20 cellular contexts compared by ENCODE assay signal in genomic region chr7:2043316-2044039, GRCh38.
DNase-seq lines count a peak whose midpoint lies in the region; ATAC-seq, FAIRE-seq and TF ChIP-seq lines count a peak whose summit lies in the region.
"Had no signal": no experiment of that assay in that cellular context is flagged by ENCODE, and none has a peak within 500 bp of the region (broad histone marks: within the 10 kb centered on the region; RNA-seq: fewer than 3 reads in every experiment).

No MANE protein-coding gene starts in this region.

- FAIRE-seq in D721Med (lab: Jason Lieb, UNC), result peak; percentile 6
- FAIRE-seq in H1 (lab: Jason Lieb, UNC), result no peak
- FAIRE-seq: bronchial epithelial cell, HepG2 had no signal

- no peak overlapping the region for H4K8ac ChIP-seq in H1 (ENCODE audit: extremely low read depth, insufficient read depth, low read length)

- no peaks in the 10 kb centered on the region for H3F3A ChIP-seq in smooth muscle cell (ENCODE audit: low read depth)

- no peak overlapping the region for H3K4me3 ChIP-seq in H1 (ENCODE audit: extremely low read depth in 1 of 4, insufficient read depth in 2 of 4, low read depth in 3 of 4, low read length in 4 of 4)
- no peak overlapping the region for H3K4me3 ChIP-seq in psoas muscle
- H3K4me3 ChIP-seq in smooth muscle cell, result no peak overlapping the region
- H3K4me3 ChIP-seq: dorsolateral prefrontal cortex had no signal

- no peak for ATAC-seq in activated CD4-positive, CD25-positive, alpha-beta regulatory T cell treated with anti-CD3 and anti-CD28 coated beads, Interleukin-2, amount 50 U/mL, for 24 hours
- ATAC-seq in psoas muscle, result no peak
- ATAC-seq: foreskin keratinocyte, HepG2, T-cell had no signal

- H3K27ac ChIP-seq in H1 (ENCODE audit: low read depth, low read length), result no peak overlapping the region
- no peak overlapping the region for H3K27ac ChIP-seq in psoas muscle
- no peak overlapping the region for H3K27ac ChIP-seq in smooth muscle cell (ENCODE audit: low read depth)
- H3K27ac ChIP-seq: dorsolateral prefrontal cortex, epithelial cell of prostate, foreskin keratinocyte had no signal

- H3K56ac ChIP-seq in H1 (replicated peaks; ENCODE audit: insufficient read length, low read depth, low read length), result no peak overlapping the region

- no peak overlapping the region for H2AK5ac ChIP-seq in H1 (ENCODE audit: low read depth, low read length)

- no peak overlapping the region for H3K4me2 ChIP-seq in H1 (ENCODE audit: insufficient read depth in 1 of 2, low read depth in 2 of 2, low read length in 2 of 2)
- H3K4me2 ChIP-seq in smooth muscle cell, result no peak overlapping the region

- no peak for TF ChIP-seq RAD21 in H1 (IDR thresholded peaks at IDR 0.05 in 1 of 2, conservative IDR thresholded peaks at IDR 0.05 in 1 of 2; ENCODE audit: low read depth in 2 of 2, low read length in 2 of 2)

- peak; percentile 21 for DNase-seq in activated CD4-positive, CD25-positive, alpha-beta regulatory T cell treated with anti-CD3 and anti-CD28 coated beads, Interleukin-2, amount 50 U/mL, for 72 hours
- DNase-seq in D721Med (ENCODE audit: insufficient read length, low spot score) (peak; percentile 96), H1 (ENCODE audit: low read depth in 1 of 2, low spot score in 2 of 2) (no peak), psoas muscle (peak; percentile 13 to 21), EL (no peak), smooth muscle cell (lab: John Stamatoyannopoulos, UW; ENCODE audit: unreplicated experiment) (no peak), dedifferentiated amniotic fluid mesenchymal stem cell (ENCODE audit: extremely low spot score) (no peak)
- DNase-seq: 8988T; activated CD8-positive, alpha-beta memory T cell treated with anti-CD3 and anti-CD28 coated beads, Interleukin-2, amount 50 U/mL, for 48 hours; Calu3; foreskin keratinocyte; NCI-H1105 treated with DMSO at 0.1 percent for 48 hours; NCI-H526; SHP77; T-cell had no signal

- peaks cover 7% of the 10 kb centered on the region for H3K79me1 ChIP-seq in H1 (ENCODE audit: low read depth, low read length)

- no peak overlapping the region for H3K4ac ChIP-seq in H1 (replicated peaks; ENCODE audit: insufficient read length, low read depth, low read length)

- H3K23me2 ChIP-seq in H1 (ENCODE audit: low read depth, low read length), result no peaks in the 10 kb centered on the region; the same call in 1 of the 2 replicates

- no peak overlapping the region for H2BK120ac ChIP-seq in H1 (replicated peaks; ENCODE audit: low read depth, low read length)

- CTCF ChIA-PET in H1 (lab: Charles Lee; ENCODE audit: partially characterized antibody), result interaction anchor here (1.7 kb wide), 1 partner anchor 100 kb away, joined by 3 read pairs; no protein-coding TSS in a partner anchor

- no peak overlapping the region; the same call in 1 of the 2 replicates for H2BK15ac ChIP-seq in H1 (ENCODE audit: low read length)

- H3K79me2 ChIP-seq in H1 (ENCODE audit: control insufficient read depth in 1 of 2, insufficient read depth in 2 of 2, low read length in 2 of 2), result peaks cover 0 to 6% of the 10 kb centered on the region in 2 experiments; a peak in 1 of 4 replicates
- no peaks in the 10 kb centered on the region for H3K79me2 ChIP-seq in smooth muscle cell (ENCODE audit: low read depth)

- H3K36me3 ChIP-seq in H1 (ENCODE audit: control insufficient read depth in 2 of 4, insufficient read depth in 4 of 4, low read length in 3 of 4) (peaks cover 0 to 3% (median 0%) of the 10 kb centered on the region in 4 experiments; a peak in 1 of 8 replicates), psoas muscle (ENCODE audit: insufficient read depth in 1 of 2, low read depth in 1 of 2) (no peaks in the 10 kb centered on the region), smooth muscle cell (ENCODE audit: low read depth) (no peaks in the 10 kb centered on the region)

- peak overlapping the region; percentile 60; the same call in 1 of the 2 replicates for H2BK5ac ChIP-seq in H1 (ENCODE audit: low read depth, low read length)

- H2BK20ac ChIP-seq in H1 (ENCODE audit: low read length), result no peak overlapping the region

- no peak for TF ChIP-seq POLR2A in H1 (IDR thresholded peaks at IDR 0.05; ENCODE audit: control extremely low read depth in 1 of 2, low read depth in 2 of 2, low read length in 2 of 2)

- H3K27me3 ChIP-seq in H1 (replicated peaks in 1 of 4; ENCODE audit: control insufficient read depth in 3 of 4, extremely low read depth in 1 of 4, insufficient read depth in 3 of 4, low read length in 3 of 4), result no peaks in the 10 kb centered on the region
- H3K27me3 ChIP-seq in psoas muscle (ENCODE audit: insufficient read depth in 3 of 3, low read length in 2 of 3), result no peaks in the 10 kb centered on the region
- no peaks in the 10 kb centered on the region for H3K27me3 ChIP-seq in smooth muscle cell (ENCODE audit: low read depth)
- H3K27me3 ChIP-seq: dorsolateral prefrontal cortex, foreskin keratinocyte had no signal

- H4K20me1 ChIP-seq in H1 (replicated peaks in 1 of 2; ENCODE audit: control insufficient read depth in 1 of 2, insufficient read depth in 2 of 2, low read length in 2 of 2) (peaks cover 3 to 9% of the 10 kb centered on the region in 2 experiments), smooth muscle cell (ENCODE audit: low read depth) (peaks cover 13% of the 10 kb centered on the region)

- H3K9me3 ChIP-seq in H1 (ENCODE audit: insufficient read depth in 2 of 2, low read depth in 1 of 2, low read length in 1 of 2), result peaks cover 0 to 3% of the 10 kb centered on the region in 2 experiments; a peak in 1 of 4 replicates
- H3K9me3 ChIP-seq in psoas muscle, result no peaks in the 10 kb centered on the region
- H3K9me3 ChIP-seq in smooth muscle cell (replicated peaks; ENCODE audit: low read depth), result no peaks in the 10 kb centered on the region

- H2AFZ ChIP-seq in H1 (ENCODE audit: low read length) (no peak overlapping the region), smooth muscle cell (ENCODE audit: low read depth) (no peak overlapping the region)

- no peak for TF ChIP-seq CTCF in D721Med (IDR thresholded peaks at IDR 0.05; ENCODE audit: insufficient read depth, missing control alignments)
- no peak for TF ChIP-seq CTCF in H1 (IDR thresholded peaks at IDR 0.05; ENCODE audit: control extremely low read depth in 1 of 3, insufficient read depth in 1 of 3, low read depth in 1 of 3, low read length in 3 of 3)
- no peak for TF ChIP-seq CTCF in psoas muscle (IDR thresholded peaks at IDR 0.05)
- no peak for TF ChIP-seq CTCF in smooth muscle cell (IDR thresholded peaks at IDR 0.05; ENCODE audit: borderline replicate concordance, insufficient read depth, poor library complexity, severe bottlenecking)

- no peak overlapping the region for H3K14ac ChIP-seq in H1 (ENCODE audit: insufficient read length)

- no peak overlapping the region for H4K91ac ChIP-seq in H1 (replicated peaks; ENCODE audit: insufficient read length, low read length)

- POLR2A ChIA-PET in H1 (lab: Charles Lee; ENCODE audit: partially characterized antibody), result interaction anchor here (0.6 kb wide), 1 partner anchor 958 kb away, joined by 3 read pairs; no protein-coding TSS in a partner anchor

- H3K4me1 ChIP-seq in H1 (replicated peaks in 1 of 4; ENCODE audit: control insufficient read depth in 3 of 4, insufficient read depth in 4 of 4, low read length in 3 of 4) (peaks cover 0 to 8% (median 1%) of the 10 kb centered on the region in 4 experiments; a peak in 5 of 7 replicates), psoas muscle (no peaks in the 10 kb centered on the region), smooth muscle cell (ENCODE audit: low read depth) (no peaks in the 10 kb centered on the region)
- H3K4me1 ChIP-seq: foreskin keratinocyte had no signal

- no peak for TF ChIP-seq EP300 in H1 (IDR thresholded peaks at IDR 0.05; ENCODE audit: borderline replicate concordance in 1 of 2, low read depth in 2 of 2, low read length in 2 of 2)

- H2BK12ac ChIP-seq in H1 (ENCODE audit: low read depth, low read length), result no peak overlapping the region

- H3K9ac ChIP-seq in H1 (replicated peaks in 1 of 4; ENCODE audit: extremely low read depth in 1 of 4, low read depth in 3 of 4, low read length in 3 of 4) (no peak overlapping the region; a peak in 1 of 7 replicates), smooth muscle cell (ENCODE audit: low read depth) (no peak overlapping the region)

- no peak overlapping the region for H3K18ac ChIP-seq in H1 (ENCODE audit: extremely low read depth, low read length)

- H3K23ac ChIP-seq in H1 (ENCODE audit: insufficient read length), result no peak overlapping the region

- intact Hi-C loops in psoas muscle (cut with DNase I), result no loop called here

- WGBS in H1 (ENCODE audit: extremely low coverage in 1 of 2, insufficient coverage in 1 of 2, insufficient read length in 1 of 2, insufficient replicate concordance in 2 of 2, low coverage in 1 of 2, low lambda C conversion rate in 2 of 2, missing lambda C conversion rate in 1 of 2), 2 experiments, result 82% methylated on average over 27 of the region's 32 CpGs; no CpG with 5 or more reads in 1 of the 2 experiments
- WGBS in psoas muscle, 3 donors, result 91 to 95% (median 94%) methylated on average over 32 of the region's 32 CpGs
- WGBS in smooth muscle cell (ENCODE audit: low lambda C conversion rate), result 93% methylated on average over 32 of the region's 32 CpGs

- H4K5ac ChIP-seq in H1 (ENCODE audit: insufficient read length, low read depth, low read length), result no peak overlapping the region

TF ChIP-seq in H1, 55 proteins besides CTCF, POLR2A, EP300 and RAD21 (continues in another document):
- no peak for TF ChIP-seq SIX5 (IDR thresholded peaks at IDR 0.05; ENCODE audit: low read depth, low read length)
- no peak for TF ChIP-seq EGR1 (IDR thresholded peaks at IDR 0.05; ENCODE audit: borderline replicate concordance, low read depth, low read length)
- no peak for TF ChIP-seq KDM4A (IDR thresholded peaks at IDR 0.05; ENCODE audit: low read depth, low read length, severe bottlenecking)
- TF ChIP-seq BRCA1 (IDR thresholded peaks at IDR 0.05; ENCODE audit: low read depth, low read length), result no peak
- TF ChIP-seq CEBPB (IDR thresholded peaks at IDR 0.05; ENCODE audit: low read depth, low read length), result no peak

Comparison
In these comparisons a context has a peak if more than half of its experiments do, and no peak if none do; other contexts are left out.
1. DNase-seq: peak in activated CD4-positive, CD25-positive, alpha-beta regulatory T cell treated with anti-CD3 and anti-CD28 coated beads, Interleukin-2, amount 50 U/mL, for 72 hours (single experiment), D721Med (single experiment) and psoas muscle (2 of 2); none in H1 (0 of 2), EL (single experiment), smooth muscle cell (single experiment) and dedifferentiated amniotic fluid mesenchymal stem cell (single experiment).